In the genomic region with DNA sequence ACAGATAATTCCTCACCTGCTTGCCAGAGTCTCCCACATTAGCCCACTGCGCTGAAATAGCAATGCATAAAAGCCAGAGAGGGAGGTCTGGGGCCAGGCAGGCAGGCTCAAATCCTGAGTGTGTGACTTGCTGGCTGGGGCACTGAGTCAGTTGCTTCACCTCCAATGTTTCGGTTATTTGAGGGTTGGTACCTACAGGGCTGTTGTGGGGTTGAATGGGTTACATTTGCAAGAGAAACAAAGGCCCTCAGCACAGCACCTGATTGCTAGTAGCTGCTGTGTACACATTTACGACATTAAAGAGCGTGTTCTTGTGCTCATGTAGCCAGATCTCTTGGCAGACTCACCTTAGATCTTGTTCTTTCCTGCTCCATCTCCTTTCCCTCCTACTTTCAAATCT, we compare ENCODE assay signal across 21 cellular contexts. TPM values are rescaled to one million over a fixed set of nuclear protein-coding genes. Genes with fewer than 3 reads are reported as not detected.
"Had no signal": no experiment of that assay in that cellular context is flagged by ENCODE, and none has a peak within 500 bp of the region (broad histone marks: within the 10 kb centered on the region; RNA-seq: fewer than 3 reads in every experiment).

No MANE protein-coding gene starts in this region.

- H3K4me3 Mint-ChIP-seq: central memory CD8-positive, alpha-beta T cell; naive thymus-derived CD4-positive, alpha-beta T cell; stimulated activated memory B cell treated with anti-CD40 and anti-IgM and Interleukin-4, amounts not matched to agents 10 μg/mL and 1 μg/mL and 100 μg/mL, for 72 hours; stimulated activated naive CD8-positive, alpha-beta T cell treated with anti-CD3 and anti-CD28 coated beads, Interleukin-15, Interleukin-2, amounts not matched to agents 100 ng/mL and 50 ng/mL, for 24 hours had no signal

- H3K27ac Mint-ChIP-seq: naive thymus-derived CD4-positive, alpha-beta T cell; stimulated activated memory B cell treated with anti-CD40 and anti-IgM and Interleukin-4, amounts not matched to agents 10 μg/mL and 1 μg/mL and 100 μg/mL, for 72 hours; stimulated activated naive CD8-positive, alpha-beta T cell treated with anti-CD3 and anti-CD28 coated beads, Interleukin-15, Interleukin-2, amounts not matched to agents 100 ng/mL and 50 ng/mL, for 24 hours had no signal

- DNase-seq: cortex of kidney; dorsolateral prefrontal cortex; effector CD8-positive, alpha-beta T cell; gastrocnemius medialis; left colon; naive thymus-derived CD4-positive, alpha-beta T cell; posterior cingulate gyrus; spleen; stimulated activated CD4-positive, alpha-beta T cell treated with anti-CD3 and anti-CD28 coated beads, Interleukin-15, amount 100 ng/mL, for 24 hours; stimulated activated CD4-positive, alpha-beta T cell treated with anti-CD3 and anti-CD28 coated beads, Interleukin-1b, Interleukin-23, amount 100 ng/mL, for 48 hours; stimulated activated CD4-positive, alpha-beta T cell treated with anti-CD3 and anti-CD28 coated beads, Interleukin-4, amount 100 ng/mL, for 24 hours; upper lobe of right lung had no signal

- H3K9me3 ChIP-seq: esophagus muscularis mucosa, gastrocnemius medialis, tibial nerve, upper lobe of right lung had no signal

- H3K36me3 Mint-ChIP-seq: stimulated activated memory B cell treated with anti-CD40 and anti-IgM and Interleukin-4, amounts not matched to agents 10 μg/mL and 1 μg/mL and 100 μg/mL, for 72 hours had no signal

- H3K4me1 Mint-ChIP-seq: central memory CD8-positive, alpha-beta T cell; naive thymus-derived CD4-positive, alpha-beta T cell; stimulated activated memory B cell treated with anti-CD40 and anti-IgM and Interleukin-4, amounts not matched to agents 10 μg/mL and 1 μg/mL and 100 μg/mL, for 72 hours had no signal

- ATAC-seq: gastrocnemius medialis; left colon; naive thymus-derived CD4-positive, alpha-beta T cell; sciatic nerve; stimulated activated memory B cell treated with anti-CD40 and anti-IgM and Interleukin-4, amounts not matched to agents 10 μg/mL and 1 μg/mL and 100 μg/mL, for 72 hours; upper lobe of right lung had no signal

- H3K27me3 ChIP-seq: gastrocnemius medialis, tibial nerve had no signal

- H3K4me3 ChIP-seq: dorsolateral prefrontal cortex, esophagus muscularis mucosa, gastrocnemius medialis, spleen, tibial nerve, upper lobe of right lung had no signal

- H3K4me1 ChIP-seq: esophagus muscularis mucosa, gastrocnemius medialis, spleen, tibial nerve, upper lobe of right lung had no signal

- H3K9me3 Mint-ChIP-seq: central memory CD8-positive, alpha-beta T cell; stimulated activated memory B cell treated with anti-CD40 and anti-IgM and Interleukin-4, amounts not matched to agents 10 μg/mL and 1 μg/mL and 100 μg/mL, for 72 hours; stimulated activated naive CD8-positive, alpha-beta T cell treated with anti-CD3 and anti-CD28 coated beads, Interleukin-15, Interleukin-2, amounts not matched to agents 100 ng/mL and 50 ng/mL, for 24 hours had no signal

- H3K36me3 ChIP-seq: esophagus muscularis mucosa, gastrocnemius medialis, spleen, tibial nerve, upper lobe of right lung had no signal

- H3K27ac ChIP-seq: dorsolateral prefrontal cortex, epithelial cell of prostate, esophagus muscularis mucosa, gastrocnemius medialis, spleen, tibial nerve, upper lobe of right lung had no signal

RNA-seq across cellular contexts. Expression of a gene that starts 34.1 kb away (rescaled TPM):
- total RNA-seq: fibroblast of villous mesenchyme, osteocyte had no signal
